In the genomic region with DNA sequence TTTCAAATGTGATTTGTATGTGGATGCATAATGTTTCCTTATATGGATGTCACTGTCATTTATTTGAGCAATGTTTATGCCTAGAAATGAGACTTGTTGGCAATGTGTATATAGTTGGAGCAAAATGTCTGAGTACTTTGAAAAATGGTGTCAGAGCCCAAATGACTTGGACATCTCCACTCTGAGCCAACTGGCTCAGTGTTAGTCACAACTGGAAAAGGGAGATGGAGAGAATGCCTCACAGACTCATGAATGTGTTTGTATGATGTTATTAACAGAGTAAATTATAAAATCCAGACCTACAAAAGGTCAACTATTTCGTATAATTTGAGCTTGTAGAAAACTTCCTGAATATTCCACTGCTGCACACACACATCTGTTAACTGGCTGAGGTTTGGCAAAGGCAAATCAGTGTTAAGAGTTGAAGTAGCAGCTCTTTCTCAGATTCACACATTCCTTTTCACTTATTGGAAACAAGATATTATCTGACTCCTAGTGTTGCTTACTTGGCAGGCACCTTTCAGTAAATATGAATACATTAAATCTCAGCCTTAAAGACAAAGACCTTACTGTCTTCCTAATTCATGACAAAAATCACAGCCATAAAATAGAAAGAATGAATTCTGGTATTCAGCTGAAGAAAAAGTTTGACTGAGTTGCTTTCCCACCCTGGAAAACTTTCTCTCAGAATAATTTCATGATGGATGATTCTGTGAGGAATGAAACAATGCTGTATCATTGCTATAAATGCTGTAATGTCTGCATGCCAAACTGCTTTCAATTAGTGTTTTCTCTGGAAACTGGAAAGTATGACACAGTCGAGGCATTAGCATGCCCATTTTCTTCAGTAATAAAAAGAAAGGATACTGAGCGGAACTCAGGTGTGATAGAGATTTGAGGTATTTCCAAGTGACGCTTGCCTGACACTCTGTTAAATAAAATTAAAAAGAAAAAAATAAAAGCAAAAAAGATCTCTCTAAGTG, we compare ENCODE assay signal across 17 cellular contexts. TPM values are rescaled to one million over a fixed set of nuclear protein-coding genes. Genes with fewer than 3 reads are reported as not detected.
A peak's percentile ranks its signal among the peaks of the same experiment; 100 is the strongest.
DNase-seq lines count a peak whose midpoint lies in the region; ATAC-seq and TF ChIP-seq lines count a peak whose summit lies in the region.
"Had no signal": no experiment of that assay in that cellular context is flagged by ENCODE, and none has a peak within 500 bp of the region (broad histone marks: within the 10 kb centered on the region; RNA-seq: fewer than 3 reads in every experiment).

No MANE protein-coding gene starts in this region.

- no peak for TF ChIP-seq POLR2A in IMR-90 (IDR thresholded peaks at IDR 0.05; ENCODE audit: low read depth, low read length)
- no peak for TF ChIP-seq POLR2A in GM18505 (IDR thresholded peaks at IDR 0.05; ENCODE audit: borderline replicate concordance, extremely low read depth, insufficient read depth, insufficient read length)

- H2BK120ac ChIP-seq in IMR-90 (ENCODE audit: low read depth, low read length), result no peak overlapping the region

- peaks cover 0 to 4% of the 10 kb centered on the region in 2 experiments; a peak in 1 of 4 replicates for H3K4me1 ChIP-seq in SK-N-SH (ENCODE audit: control insufficient read depth in 1 of 2, insufficient read depth in 2 of 2, low read depth in 1 of 2, low read length in 1 of 2)
- no peaks in the 10 kb centered on the region for H3K4me1 ChIP-seq in IMR-90 (ENCODE audit: control insufficient read depth, insufficient read depth, low read length)
- no peaks in the 10 kb centered on the region for H3K4me1 ChIP-seq in ascending aorta
- H3K4me1 ChIP-seq: Peyer's patch had no signal

- intact Hi-C loops in IMR-90 (cut with micrococcal nuclease) (no loop called here), ascending aorta (cut with DNase I) (no loop called here)
- intact Hi-C loops in activated T-helper 2 cell treated with anti-CD3 and anti-CD28 coated beads, Interferon-gamma antibody, Interleukin-2, Interleukin-4, amounts not matched to agents 10 μg/mL and 5 μg/mL and 100 μg/mL, durations not matched to agents 14 hours and 24 hours and 36 hours (cut with micrococcal nuclease), result no loop called here

- no peak for ATAC-seq in SK-N-SH treated with all-trans-retinoic acid at 6 μM for 48 hours
- 0 out of 2 replicates have a peak, but pooled peaks have one; percentile 21 for ATAC-seq in IMR-90 (ENCODE audit: low read depth)
- no peak for ATAC-seq in GM18505 (IDR thresholded peaks at IDR 0.05; ENCODE audit: unreplicated experiment)
- ATAC-seq: activated CD8-positive, alpha-beta T cell treated with anti-CD3 and anti-CD28 coated beads, Interleukin-2, amount 10 ng/mL, durations not matched to agents 7 days and 5 days; body of pancreas had no signal

- no peak for TF ChIP-seq EP300 in SK-N-SH (IDR thresholded peaks at IDR 0.05; ENCODE audit: borderline replicate concordance in 1 of 2, low read depth in 1 of 2, low read length in 1 of 2)

- H3K4me2 ChIP-seq in SK-N-SH (no peak overlapping the region), IMR-90 (ENCODE audit: low read depth, low read length) (no peak overlapping the region)

- H3K36me3 ChIP-seq in SK-N-SH (replicated peaks in 1 of 2; ENCODE audit: control insufficient read depth in 1 of 2, insufficient read depth in 2 of 2, low read length in 1 of 2) (no peaks in the 10 kb centered on the region), IMR-90 (ENCODE audit: control insufficient read depth, insufficient read depth, low read length) (no peaks in the 10 kb centered on the region), ascending aorta (no peaks in the 10 kb centered on the region)
- H3K36me3 ChIP-seq: BLaER1 treated with 17β-estradiol and CSF1 and Interleukin-3, amounts not matched to agents 10 nM and 100 nM; Peyer's patch had no signal

- H3K9ac ChIP-seq in SK-N-SH, result no peak overlapping the region
- no peak overlapping the region for H3K9ac ChIP-seq in IMR-90 (ENCODE audit: low read depth, low read length)
- H3K9ac ChIP-seq: BLaER1 treated with 17β-estradiol and CSF1 and Interleukin-3, amounts not matched to agents 10 nM and 100 nM had no signal

- H3K27me3 Mint-ChIP-seq in activated T-helper 2 cell treated with anti-CD3 and anti-CD28 coated beads, Interferon-gamma antibody, Interleukin-2, Interleukin-4, amounts not matched to agents 10 μg/mL and 5 μg/mL and 100 μg/mL, durations not matched to agents 14 hours and 24 hours and 36 hours (ENCODE audit: low read depth), result no peaks in the 10 kb centered on the region

- H4K91ac ChIP-seq in IMR-90 (ENCODE audit: insufficient read depth, low read depth, low read length), result no peak overlapping the region

- peaks cover 4% of the 10 kb centered on the region for H3K36me3 Mint-ChIP-seq in activated T-helper 2 cell treated with anti-CD3 and anti-CD28 coated beads, Interferon-gamma antibody, Interleukin-2, Interleukin-4, amounts not matched to agents 10 μg/mL and 5 μg/mL and 100 μg/mL, durations not matched to agents 14 hours and 24 hours and 36 hours (ENCODE audit: low read depth)

- H3F3A ChIP-seq in SK-N-SH (replicated peaks; ENCODE audit: insufficient read depth), result no peaks in the 10 kb centered on the region

- TF ChIP-seq RAD21 in SK-N-SH (IDR thresholded peaks at IDR 0.05; ENCODE audit: low read length) (no peak), IMR-90 (IDR thresholded peaks at IDR 0.05; ENCODE audit: low read length) (no peak)

- no peaks in the 10 kb centered on the region for H3K79me2 ChIP-seq in SK-N-SH (ENCODE audit: insufficient read depth)

- H2AK5ac ChIP-seq in IMR-90 (ENCODE audit: low read depth, low read length), result no peak overlapping the region

- H3K79me1 ChIP-seq in IMR-90 (ENCODE audit: low read depth in 1 of 2, low read length in 2 of 2), result no peaks in the 10 kb centered on the region

- H2AFZ ChIP-seq in SK-N-SH (ENCODE audit: low read depth) (peak overlapping the region; percentile 13; the same call in 1 of the 2 replicates), IMR-90 (replicated peaks; ENCODE audit: low read length, poor library complexity) (no peak overlapping the region)

- H3K14ac ChIP-seq in IMR-90 (replicated peaks; ENCODE audit: low read depth, low read length), result no peak overlapping the region

- H3K4me3 ChIP-seq in SK-N-SH (ENCODE audit: low read depth in 2 of 2, low read length in 1 of 2) (no peak overlapping the region), IMR-90 (ENCODE audit: insufficient read depth, low read depth, low read length) (no peak overlapping the region), ascending aorta (no peak overlapping the region)
- H3K4me3 ChIP-seq: BLaER1 treated with 17β-estradiol and CSF1 and Interleukin-3, amounts not matched to agents 10 nM and 100 nM; body of pancreas; Peyer's patch had no signal

- peaks cover 31% of the 10 kb centered on the region for H3K4me1 Mint-ChIP-seq in activated T-helper 2 cell treated with anti-CD3 and anti-CD28 coated beads, Interferon-gamma antibody, Interleukin-2, Interleukin-4, amounts not matched to agents 10 μg/mL and 5 μg/mL and 100 μg/mL, durations not matched to agents 14 hours and 24 hours and 36 hours (ENCODE audit: low read depth)

- H3K9me3 ChIP-seq in SK-N-SH, result no peaks in the 10 kb centered on the region
- no peaks in the 10 kb centered on the region for H3K9me3 ChIP-seq in IMR-90 (ENCODE audit: control insufficient read depth, insufficient read depth, low read length)
- H3K9me3 ChIP-seq in ascending aorta, result no peaks in the 10 kb centered on the region
- H3K9me3 ChIP-seq: body of pancreas, Peyer's patch had no signal

- H3K27ac Mint-ChIP-seq in activated T-helper 2 cell treated with anti-CD3 and anti-CD28 coated beads, Interferon-gamma antibody, Interleukin-2, Interleukin-4, amounts not matched to agents 10 μg/mL and 5 μg/mL and 100 μg/mL, durations not matched to agents 14 hours and 24 hours and 36 hours, result no peak overlapping the region
- H3K27ac Mint-ChIP-seq: activated CD8-positive, alpha-beta T cell treated with anti-CD3 and anti-CD28 coated beads, Interleukin-2, amount 10 ng/mL, durations not matched to agents 7 days and 5 days had no signal

- H4K8ac ChIP-seq in IMR-90 (ENCODE audit: low read depth in 2 of 2, low read length in 2 of 2), result no peak overlapping the region

- DNase-seq in SK-N-SH (no peak), IMR-90 (peak; percentile 44), astrocyte of the hippocampus (ENCODE audit: low read depth, low spot score) (peak; percentile 12), iris pigment epithelial cell (ENCODE audit: low read depth) (peak; percentile 36), ascending aorta (ENCODE audit: low spot score in 2 of 2) (no peak)
- no peak for DNase-seq in activated T-helper 2 cell treated with anti-CD3 and anti-CD28 coated beads, Interferon-gamma antibody, Interleukin-2, Interleukin-4, amounts not matched to agents 10 μg/mL and 5 μg/mL and 100 μg/mL, durations not matched to agents 14 hours and 24 hours and 36 hours (ENCODE audit: low spot score)
- DNase-seq: activated CD8-positive, alpha-beta T cell treated with anti-CD3 and anti-CD28 coated beads, Interleukin-2, amount 10 ng/mL, durations not matched to agents 7 days and 5 days; activated effector memory CD4-positive, alpha-beta T cell treated with Interleukin-2 at 50 U/mL for 16 hours; body of pancreas; DMS53; NCI-H2029 treated with DMSO at 0.1 percent for 48 hours; Peyer's patch had no signal

- H4K5ac ChIP-seq in IMR-90 (ENCODE audit: low read depth, low read length), result no peak overlapping the region

- H3K27me3 ChIP-seq in SK-N-SH (ENCODE audit: insufficient read depth) (no peaks in the 10 kb centered on the region), IMR-90 (ENCODE audit: control insufficient read depth, insufficient read depth, low read length) (no peaks in the 10 kb centered on the region; the same call in 1 of the 2 replicates), ascending aorta (no peaks in the 10 kb centered on the region)
- H3K27me3 ChIP-seq: BLaER1 treated with 17β-estradiol and CSF1 and Interleukin-3, amounts not matched to agents 10 nM and 100 nM; body of pancreas; Peyer's patch had no signal

- H3K18ac ChIP-seq in IMR-90 (ENCODE audit: low read depth, low read length), result no peak overlapping the region

- no peak overlapping the region for H3K4me3 Mint-ChIP-seq in activated T-helper 2 cell treated with anti-CD3 and anti-CD28 coated beads, Interferon-gamma antibody, Interleukin-2, Interleukin-4, amounts not matched to agents 10 μg/mL and 5 μg/mL and 100 μg/mL, durations not matched to agents 14 hours and 24 hours and 36 hours (ENCODE audit: low read depth)
- H3K4me3 Mint-ChIP-seq: activated CD8-positive, alpha-beta T cell treated with anti-CD3 and anti-CD28 coated beads, Interleukin-2, amount 10 ng/mL, durations not matched to agents 7 days and 5 days had no signal

- WGBS in SK-N-SH (ENCODE audit: low lambda C conversion rate), result 54% methylated on average over 4 of the region's 4 CpGs
- WGBS in IMR-90 (ENCODE audit: extremely low coverage in 2 of 2, insufficient read length in 1 of 2), 2 experiments, result no CpG with 5 or more reads among the region's 4 CpGs

- H2AK9ac ChIP-seq in IMR-90 (replicated peaks; ENCODE audit: low read depth, low read length, poor library complexity), result no peak overlapping the region

- dilution Hi-C loops in IMR-90 (cut with HindIII; ENCODE audit: low sequenced_read_pairs, unreplicated experiment), result no loop called here

- H3K27ac ChIP-seq in SK-N-SH (ENCODE audit: low read depth in 2 of 2, low read length in 1 of 2) (peak overlapping the region in 1 of 2 experiments; percentile 24; a peak in 2 of 4 replicates), IMR-90 (ENCODE audit: insufficient read depth, low read length) (no peak overlapping the region), ascending aorta (no peak overlapping the region)
- H3K27ac ChIP-seq: 22Rv1, body of pancreas, Peyer's patch had no signal

- no peaks in the 10 kb centered on the region for H3K9me3 Mint-ChIP-seq in activated T-helper 2 cell treated with anti-CD3 and anti-CD28 coated beads, Interferon-gamma antibody, Interleukin-2, Interleukin-4, amounts not matched to agents 10 μg/mL and 5 μg/mL and 100 μg/mL, durations not matched to agents 14 hours and 24 hours and 36 hours

- POLR2A ChIA-PET in SK-N-SH (lab: Yijun Ruan, JAX) (no interaction called here), IMR-90 (lab: Charles Lee; ENCODE audit: unreplicated experiment) (no interaction called here)

- no peak overlapping the region for H2BK20ac ChIP-seq in IMR-90 (ENCODE audit: low read depth, low read length)

- no peak overlapping the region for H3K4ac ChIP-seq in IMR-90 (ENCODE audit: low read depth, low read length)

- H4K20me1 ChIP-seq in SK-N-SH (ENCODE audit: insufficient read depth) (no peaks in the 10 kb centered on the region), IMR-90 (ENCODE audit: insufficient read depth, low read length) (no peaks in the 10 kb centered on the region)
- H4K20me1 ChIP-seq: BLaER1 treated with 17β-estradiol and CSF1 and Interleukin-3, amounts not matched to agents 10 nM and 100 nM had no signal

- H3K56ac ChIP-seq in IMR-90 (ENCODE audit: extremely low read depth, insufficient read depth, low read length), result no peak overlapping the region

- CTCF ChIA-PET in SK-N-SH (lab: Yijun Ruan, JAX) (interaction anchor here (0.7 to 1.0 kb wide), 2 partner anchors 11 to 20 kb away, joined by 3 read pairs; no protein-coding TSS in a partner anchor), IMR-90 (lab: Yijun Ruan, JAX) (no interaction called here)

- no peaks in the 10 kb centered on the region for H3K9me1 ChIP-seq in IMR-90 (ENCODE audit: insufficient read depth, low read length)

- TF ChIP-seq CTCF in SK-N-SH (IDR thresholded peaks at IDR 0.05), result no peak
- TF ChIP-seq CTCF in IMR-90 (conservative IDR thresholded peaks at IDR 0.05; ENCODE audit: low read depth, low read length), result no peak
- no peak for TF ChIP-seq CTCF in ascending aorta (IDR thresholded peaks at IDR 0.05)

- in situ Hi-C loops in IMR-90 (cut with MboI; ENCODE audit: low sequenced_read_pairs), result no loop called here

- H2BK15ac ChIP-seq in IMR-90 (ENCODE audit: low read depth, low read length), result no peak overlapping the region

- BruUV-seq in IMR-90 (replicated peaks; lab: Mats Ljungman, UMichigan), result no TSS peak

- H3K9me2 ChIP-seq in SK-N-SH, result no peaks in the 10 kb centered on the region

- no peak overlapping the region for H3K23ac ChIP-seq in IMR-90 (ENCODE audit: low read depth, low read length)

- H2BK5ac ChIP-seq in IMR-90 (ENCODE audit: low read depth, low read length, poor library complexity, severe bottlenecking), result no peak overlapping the region

RNA-seq across cellular contexts. Expression of a gene that starts 27.0 kb away (rescaled TPM):
- polyA plus RNA-seq in SK-N-SH (2012; rRNA removed) (not detected in 2 replicates), IMR-90 (2012; rRNA removed) (not detected in 2 replicates)
- polyA plus RNA-seq in SK-N-SH (2012; cell fraction: cytosol; rRNA removed), result not detected in 2 replicates
- polyA plus RNA-seq in SK-N-SH (2012; cell fraction: nucleus; rRNA removed), result not detected in 2 replicates
- total RNA-seq in IMR-90 (2012; rRNA removed) (not detected in 2 replicates), ascending aorta (8.2 TPM)
- not detected in 2 replicates for polyA plus RNA-seq in IMR-90 (2012; cell fraction: cytosol; rRNA removed)
- not detected in 2 replicates for polyA plus RNA-seq in IMR-90 (2012; cell fraction: nucleus; rRNA removed; ENCODE audit: low replicate concordance)
- not detected in 2 replicates for total RNA-seq in activated T-helper 2 cell treated with anti-CD3 and anti-CD28 coated beads, Interferon-gamma antibody, Interleukin-2, Interleukin-4, amounts not matched to agents 10 μg/mL and 5 μg/mL and 100 μg/mL, durations not matched to agents 14 hours and 24 hours and 36 hours
- total RNA-seq: activated CD8-positive, alpha-beta T cell treated with anti-CD3 and anti-CD28 coated beads, Interleukin-2, amount 10 ng/mL, durations not matched to agents 7 days and 5 days; fibroblast of villous mesenchyme had no signal

Comparison
In these comparisons a context has a peak if more than half of its experiments do, and no peak if none do; other contexts are left out.
1. DNase-seq: peak in IMR-90 (single experiment), astrocyte of the hippocampus (single experiment) and iris pigment epithelial cell (single experiment); none in SK-N-SH (single experiment), ascending aorta (0 of 2) and activated T-helper 2 cell treated with anti-CD3 and anti-CD28 coated beads, Interferon-gamma antibody, Interleukin-2, Interleukin-4, amounts not matched to agents 10 μg/mL and 5 μg/mL and 100 μg/mL, durations not matched to agents 14 hours and 24 hours and 36 hours (single experiment).